In the genomic region with DNA sequence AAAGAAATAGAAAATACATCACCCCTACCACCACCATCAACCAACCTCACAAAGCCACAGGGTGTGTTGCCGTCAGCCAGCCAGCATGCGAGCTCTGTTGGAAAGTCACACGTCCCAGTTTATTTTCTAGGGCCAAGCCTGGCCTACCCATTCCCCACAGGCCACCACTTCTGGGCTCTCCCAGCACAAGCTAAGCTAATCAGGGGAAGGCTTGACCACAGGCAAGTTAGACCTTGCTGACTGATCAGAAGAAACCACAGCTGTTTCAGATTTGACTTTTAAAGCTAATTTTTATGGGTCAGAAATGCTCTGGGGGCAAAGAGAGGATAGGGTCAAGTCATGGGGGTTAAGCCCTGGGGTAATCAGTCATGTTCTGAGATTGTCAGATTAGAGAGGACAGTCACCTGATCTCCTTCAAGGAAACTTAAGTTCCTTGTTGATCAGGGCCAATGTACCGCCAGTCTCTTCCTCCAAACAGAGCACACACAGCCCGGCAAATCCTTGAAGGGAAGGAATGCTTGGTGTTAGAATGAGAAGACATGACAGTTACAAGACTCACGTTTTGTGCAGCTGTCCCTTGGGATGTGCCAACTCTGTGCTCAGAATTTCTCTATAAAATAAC, we compare ENCODE assay signal across 11 cellular contexts. TPM values are rescaled to one million over a fixed set of nuclear protein-coding genes. Genes with fewer than 3 reads are reported as not detected.
A peak's percentile ranks its signal among the peaks of the same experiment; 100 is the strongest.
DNase-seq lines count a peak whose midpoint lies in the region; ATAC-seq and TF ChIP-seq lines count a peak whose summit lies in the region.
"Had no signal": no experiment of that assay in that cellular context is flagged by ENCODE, and none has a peak within 500 bp of the region (broad histone marks: within the 10 kb centered on the region; RNA-seq: fewer than 3 reads in every experiment).

No MANE protein-coding gene starts in this region.

- H3K27ac ChIP-seq in liver (ENCODE audit: low read depth in 1 of 2, low read length in 2 of 2) (peak overlapping the region; percentile 81 to 88), adrenal gland (peak overlapping the region in 2 of 5 donors; percentile 8 to 13)

- TF ChIP-seq POLR2A in adrenal gland (IDR thresholded peaks at IDR 0.05): no peak

- no peak overlapping the region for H3K4me3 ChIP-seq in liver (ENCODE audit: low read depth in 1 of 3, low read length in 3 of 3)
- no peak overlapping the region for H3K4me3 ChIP-seq in adrenal gland

- no peak for TF ChIP-seq RAD21 in liver (IDR thresholded peaks at IDR 0.05)

- in situ Hi-C loops in GM13977 (cut with MboI; ENCODE audit: low pct_unique_long_range_greater_than_20kb, low sequenced_read_pairs, unreplicated experiment): no loop called here

- intact Hi-C loops in adrenal gland (cut with DNase I): no loop called here

- H3K9me3 ChIP-seq in liver (ENCODE audit: control insufficient read depth in 4 of 4, low read length in 3 of 4) (no peaks in the 10 kb centered on the region), adrenal gland (replicated peaks in 1 of 3) (no peaks in the 10 kb centered on the region)

- H3K9ac ChIP-seq in liver (ENCODE audit: low read depth in 1 of 2, low read length in 2 of 2): no peak overlapping the region

- peaks cover 0 to 2% (median 0%) of the 10 kb centered on the region in 4 donors for H3K36me3 ChIP-seq in liver (ENCODE audit: control insufficient read depth in 4 of 4, insufficient read depth in 3 of 4, low read depth in 1 of 4, low read length in 3 of 4)
- no peaks in the 10 kb centered on the region for H3K36me3 ChIP-seq in adrenal gland (replicated peaks in 1 of 2)

- ATAC-seq in GM21423 (IDR thresholded peaks at IDR 0.05; ENCODE audit: unreplicated experiment) (peak; percentile 70), HG03432 (IDR thresholded peaks at IDR 0.05; ENCODE audit: unreplicated experiment) (peak; percentile 70)
- ATAC-seq: effector memory CD8-positive, alpha-beta T cell had no signal

- TF ChIP-seq CTCF in GM13977 (IDR thresholded peaks at IDR 0.05; ENCODE audit: extremely low read depth, insufficient read depth, missing control alignments): no peak
- no peak for TF ChIP-seq CTCF in liver (IDR thresholded peaks at IDR 0.05; ENCODE audit: low read depth, low read length, missing input control)
- TF ChIP-seq CTCF in adrenal gland (IDR thresholded peaks at IDR 0.05): no peak

- 80% methylated on average over 6 of the region's 6 CpGs for WGBS in liver
- 80 to 90% (median 86%) methylated on average over 6 of the region's 6 CpGs for WGBS in adrenal gland, 4 donors

- peaks cover 34 to 89% (median 83%) of the 10 kb centered on the region in 4 donors for H3K4me1 ChIP-seq in liver (ENCODE audit: control insufficient read depth in 4 of 4, insufficient read depth in 4 of 4, low read length in 3 of 4)
- peaks cover 16 to 49% of the 10 kb centered on the region in 2 donors for H3K4me1 ChIP-seq in adrenal gland (replicated peaks in 1 of 2)

- peak; percentile 59 for DNase-seq in GM13977 (ENCODE audit: low spot score)
- DNase-seq in KG1 (lab: John Stamatoyannopoulos, UW): no peak
- DNase-seq in NCI-H2029 treated with DMSO at 0.1 percent for 48 hours (lab: John Stamatoyannopoulos, UW): no peak
- no peak for DNase-seq in activated CD4-positive, alpha-beta T cell treated with anti-CD3 and anti-CD28 coated beads for 48 hours
- DNase-seq in adrenal gland: no peak
- DNase-seq: activated CD8-positive, alpha-beta memory T cell treated with anti-CD3 and anti-CD28 coated beads, Interleukin-2, amount 50 U/mL, for 48 hours; effector memory CD8-positive, alpha-beta T cell; mammary epithelial cell had no signal

- H3K27me3 ChIP-seq in liver (ENCODE audit: control insufficient read depth in 4 of 4, insufficient read depth in 4 of 4, low read length in 3 of 4): no peaks in the 10 kb centered on the region
- no peaks in the 10 kb centered on the region for H3K27me3 ChIP-seq in adrenal gland

TF ChIP-seq in liver, 16 proteins besides CTCF, POLR2A, EP300 and RAD21:
- no peak for TF ChIP-seq JUND (IDR thresholded peaks at IDR 0.05)
- no peak for TF ChIP-seq FOXA2 (IDR thresholded peaks at IDR 0.05)
- TF ChIP-seq MAX (IDR thresholded peaks at IDR 0.05): no peak
- no peak for TF ChIP-seq HNF4A (conservative IDR thresholded peaks at IDR 0.05)
- TF ChIP-seq SP1 (IDR thresholded peaks at IDR 0.05): no peak
- TF ChIP-seq FOXA1 (IDR thresholded peaks at IDR 0.05): no peak
- no peak for TF ChIP-seq HNF4G (IDR thresholded peaks at IDR 0.05)
- TF ChIP-seq EGR1 (IDR thresholded peaks at IDR 0.05; ENCODE audit: low read depth in 2 of 2): no peak
- TF ChIP-seq, protein P1, sequence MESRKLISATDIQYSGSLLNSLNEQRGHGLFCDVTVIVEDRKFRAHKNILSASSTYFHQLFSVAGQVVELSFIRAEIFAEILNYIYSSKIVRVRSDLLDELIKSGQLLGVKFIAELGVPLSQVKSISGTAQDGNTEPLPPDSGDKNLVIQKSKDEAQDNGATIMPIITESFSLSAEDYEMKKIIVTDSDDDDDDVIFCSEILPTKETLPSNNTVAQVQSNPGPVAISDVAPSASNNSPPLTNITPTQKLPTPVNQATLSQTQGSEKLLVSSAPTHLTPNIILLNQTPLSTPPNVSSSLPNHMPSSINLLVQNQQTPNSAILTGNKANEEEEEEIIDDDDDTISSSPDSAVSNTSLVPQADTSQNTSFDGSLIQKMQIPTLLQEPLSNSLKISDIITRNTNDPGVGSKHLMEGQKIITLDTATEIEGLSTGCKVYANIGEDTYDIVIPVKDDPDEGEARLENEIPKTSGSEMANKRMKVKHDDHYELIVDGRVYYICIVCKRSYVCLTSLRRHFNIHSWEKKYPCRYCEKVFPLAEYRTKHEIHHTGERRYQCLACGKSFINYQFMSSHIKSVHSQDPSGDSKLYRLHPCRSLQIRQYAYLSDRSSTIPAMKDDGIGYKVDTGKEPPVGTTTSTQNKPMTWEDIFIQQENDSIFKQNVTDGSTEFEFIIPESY (IDR thresholded peaks at IDR 0.05): no peak
- TF ChIP-seq NR2F2 (IDR thresholded peaks at IDR 0.05): no peak
- TF ChIP-seq TAF1 (conservative IDR thresholded peaks at IDR 0.05): no peak
- TF ChIP-seq, protein P2, sequence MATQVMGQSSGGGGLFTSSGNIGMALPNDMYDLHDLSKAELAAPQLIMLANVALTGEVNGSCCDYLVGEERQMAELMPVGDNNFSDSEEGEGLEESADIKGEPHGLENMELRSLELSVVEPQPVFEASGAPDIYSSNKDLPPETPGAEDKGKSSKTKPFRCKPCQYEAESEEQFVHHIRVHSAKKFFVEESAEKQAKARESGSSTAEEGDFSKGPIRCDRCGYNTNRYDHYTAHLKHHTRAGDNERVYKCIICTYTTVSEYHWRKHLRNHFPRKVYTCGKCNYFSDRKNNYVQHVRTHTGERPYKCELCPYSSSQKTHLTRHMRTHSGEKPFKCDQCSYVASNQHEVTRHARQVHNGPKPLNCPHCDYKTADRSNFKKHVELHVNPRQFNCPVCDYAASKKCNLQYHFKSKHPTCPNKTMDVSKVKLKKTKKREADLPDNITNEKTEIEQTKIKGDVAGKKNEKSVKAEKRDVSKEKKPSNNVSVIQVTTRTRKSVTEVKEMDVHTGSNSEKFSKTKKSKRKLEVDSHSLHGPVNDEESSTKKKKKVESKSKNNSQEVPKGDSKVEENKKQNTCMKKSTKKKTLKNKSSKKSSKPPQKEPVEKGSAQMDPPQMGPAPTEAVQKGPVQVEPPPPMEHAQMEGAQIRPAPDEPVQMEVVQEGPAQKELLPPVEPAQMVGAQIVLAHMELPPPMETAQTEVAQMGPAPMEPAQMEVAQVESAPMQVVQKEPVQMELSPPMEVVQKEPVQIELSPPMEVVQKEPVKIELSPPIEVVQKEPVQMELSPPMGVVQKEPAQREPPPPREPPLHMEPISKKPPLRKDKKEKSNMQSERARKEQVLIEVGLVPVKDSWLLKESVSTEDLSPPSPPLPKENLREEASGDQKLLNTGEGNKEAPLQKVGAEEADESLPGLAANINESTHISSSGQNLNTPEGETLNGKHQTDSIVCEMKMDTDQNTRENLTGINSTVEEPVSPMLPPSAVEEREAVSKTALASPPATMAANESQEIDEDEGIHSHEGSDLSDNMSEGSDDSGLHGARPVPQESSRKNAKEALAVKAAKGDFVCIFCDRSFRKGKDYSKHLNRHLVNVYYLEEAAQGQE (IDR thresholded peaks at IDR 0.05): no peak
- no peak for TF ChIP-seq GABPA (IDR thresholded peaks at IDR 0.05 in 1 of 2, conservative IDR thresholded peaks at IDR 0.05 in 1 of 2)
- TF ChIP-seq ATF3 (IDR thresholded peaks at IDR 0.05): no peak

RNA-seq across cellular contexts. Expression of gene SHB, which starts 7.6 kb away (rescaled TPM):
- total RNA-seq in liver (10 to 100 TPM in 1 of 2 donors, 1 to 10 TPM in 1; 3.4 to 17.3 TPM), adrenal gland (10 to 100 TPM in 6 of 8 donors, 1 to 10 TPM in 2; 5.8 to 21.2 (median 14.2) TPM)
- polyA plus RNA-seq in liver (10 to 100 TPM in 1 of 2 donors, 1 to 10 TPM in 1; 3.6 to 10.4 TPM), adrenal gland (1 to 10 TPM; 6.0 to 7.9 (median 6.8) TPM)
